In the genomic region with DNA sequence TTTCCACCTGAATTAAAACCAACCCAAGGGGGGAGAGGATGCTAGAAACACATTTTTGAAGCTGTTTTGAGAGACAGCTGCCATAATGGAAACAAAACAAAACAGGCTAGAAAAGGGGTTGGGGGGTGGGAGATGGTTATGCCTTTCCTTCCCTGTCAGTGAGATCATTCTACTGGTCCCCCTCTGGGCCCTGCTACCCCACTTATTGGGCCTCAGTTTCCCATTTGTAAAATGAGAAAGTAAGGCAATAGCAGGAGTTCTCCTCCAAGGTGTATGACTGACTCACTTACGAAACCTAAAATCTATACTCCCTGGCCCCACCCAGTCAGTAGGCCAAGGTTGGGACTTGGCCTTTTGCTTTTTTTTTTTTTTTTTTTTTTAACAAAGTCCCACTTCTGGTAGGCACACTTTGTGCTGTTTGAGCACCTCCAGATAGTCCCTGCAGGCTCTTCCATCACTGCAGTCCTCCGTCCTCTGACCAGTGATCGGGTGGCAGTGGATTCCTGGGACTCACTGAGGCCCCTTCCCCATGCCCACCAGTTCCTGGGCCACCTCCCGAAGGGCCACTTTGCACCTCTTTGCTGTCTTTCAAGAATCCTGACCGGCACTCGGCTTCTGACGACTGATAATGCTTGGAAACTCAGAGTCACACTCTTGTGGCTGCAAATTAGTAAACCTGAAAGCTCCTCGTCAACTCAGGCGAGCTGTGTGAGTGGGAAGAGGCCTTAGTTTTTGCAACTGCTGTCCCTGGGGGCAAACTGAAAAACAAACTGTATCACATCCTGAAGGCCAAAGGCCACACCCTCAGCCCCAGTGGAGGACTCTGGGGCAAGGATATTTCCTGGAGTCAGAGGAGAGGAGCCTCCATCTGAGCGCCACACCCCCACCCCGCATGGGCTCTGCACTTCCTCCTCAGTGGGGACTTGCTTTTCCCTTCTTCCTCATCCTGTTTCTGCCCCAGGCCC, we compare ENCODE assay signal across 8 cellular contexts. TPM values are rescaled to one million over a fixed set of nuclear protein-coding genes. Genes with fewer than 3 reads are reported as not detected.
DNase-seq lines count a peak whose midpoint lies in the region; ATAC-seq and TF ChIP-seq lines count a peak whose summit lies in the region.
"Had no signal": no experiment of that assay in that cellular context is flagged by ENCODE, and none has a peak within 500 bp of the region (broad histone marks: within the 10 kb centered on the region; RNA-seq: fewer than 3 reads in every experiment).

No MANE protein-coding gene starts in this region.

- no peak for TF ChIP-seq POLR2A in transverse colon (IDR thresholded peaks at IDR 0.05)

- no peaks in the 10 kb centered on the region for H3K9me3 ChIP-seq in left lung
- no peaks in the 10 kb centered on the region for H3K9me3 ChIP-seq in transverse colon

- peak overlapping the region; percentile 48 to 81 for H3K27ac ChIP-seq in left lung
- H3K27ac ChIP-seq in transverse colon: peak overlapping the region in 2 of 4 donors; percentile 18 to 41

- DNase-seq in GM19240 (ENCODE audit: insufficient read length, low spot score) (peak; percentile 68), left lung (peak; percentile 81 to 92), transverse colon (peak; percentile 49), globus pallidus (ENCODE audit: low spot score) (no peak), NCI-H345 (lab: John Stamatoyannopoulos, UW) (no peak)
- DNase-seq in activated CD4-positive, CD25-positive, alpha-beta regulatory T cell treated with anti-CD3 and anti-CD28 coated beads, Interleukin-2, amount 50 U/mL, for 72 hours: peak; percentile 50

- TF ChIP-seq CTCF in left lung (IDR thresholded peaks at IDR 0.05): no peak
- TF ChIP-seq CTCF in transverse colon (IDR thresholded peaks at IDR 0.05): no peak

- H3K36me3 ChIP-seq in left lung (no peaks in the 10 kb centered on the region), transverse colon (no peaks in the 10 kb centered on the region)

- in situ Hi-C loops in transverse colon (cut with MboI; ENCODE audit: low pct_ligation_motif_present in 1 of 4, low pct_unique_long_range_greater_than_20kb in 1 of 4, low sequenced_read_pairs in 3 of 4): no loop called here

- intact Hi-C loops in left lung (cut with DNase I) (no loop called here), transverse colon (cut with DNase I; ENCODE audit: low total_unique reads) (no loop called here)

- 63% methylated on average over 3 to 11 of the region's 11 CpGs for WGBS in transverse colon (ENCODE audit: low coverage in 1 of 2), 2 donors

- TF ChIP-seq EP300 in transverse colon (IDR thresholded peaks at IDR 0.05; ENCODE audit: low read depth): no peak

- ATAC-seq in HG03097 (IDR thresholded peaks at IDR 0.05; ENCODE audit: low FRiP score, unreplicated experiment) (peak; percentile 58), left lung (peak; percentile 70)

- H3K4me1 ChIP-seq in left lung (peaks cover 0 to 75% of the 10 kb centered on the region in 2 donors), transverse colon (peaks cover 0 to 6% (median 0%) of the 10 kb centered on the region in 4 donors)

- H3K4me3 ChIP-seq in left lung: no peak overlapping the region
- H3K4me3 ChIP-seq in transverse colon: no peak overlapping the region

- H3K27me3 ChIP-seq in left lung (no peaks in the 10 kb centered on the region), transverse colon (no peaks in the 10 kb centered on the region)

RNA-seq across cellular contexts. Expression of gene PSTPIP1, which starts 6.7 kb away (rescaled TPM):
- 10 to 100 TPM in 1 of 2 donors, 1 to 10 TPM in 1; 9.1 to 52.9 TPM for total RNA-seq in left lung
- total RNA-seq in transverse colon: 10 to 100 TPM in 1 of 4 donors, 1 to 10 TPM in 3; 1.4 to 35.2 (median 8.7) TPM
- total RNA-seq: RPMI7951 had no signal

RNA-seq across cellular contexts. Expression of gene RCN2, which starts 56.6 kb away (rescaled TPM):
- total RNA-seq in left lung (10 to 100 TPM; 42.3 to 73.8 TPM), transverse colon (10 to 100 TPM; 12.7 to 34.3 (median 18.5) TPM)

Comparison
In these comparisons a context has a peak if more than half of its experiments do, and no peak if none do; other contexts are left out.
1. DNase-seq: peak in GM19240 (single experiment), activated CD4-positive, CD25-positive, alpha-beta regulatory T cell treated with anti-CD3 and anti-CD28 coated beads, Interleukin-2, amount 50 U/mL, for 72 hours (single experiment), left lung (2 of 2) and transverse colon (single experiment); none in globus pallidus (single experiment) and NCI-H345 (single experiment).